In genomic region chrX:11427082-11428033, GRCh38 we compare ENCODE assay signal across 1 cellular context.
A peak's percentile ranks its signal among the peaks of the same experiment; 100 is the strongest.
TF ChIP-seq lines count a peak whose summit lies in the region.

No MANE protein-coding gene starts in this region.

TF ChIP-seq in K562, 482 proteins besides CTCF, POLR2A, EP300 and RAD21 (continued from another document and continues in another):
- TF ChIP-seq ZBTB11 (CRISPR knock-in tag; IDR thresholded peaks at IDR 0.05) (peak in 1 of 3 experiments; percentile 26; a peak in 1 of 6 replicates), ZNF395 (CRISPR knock-in tag; IDR thresholded peaks at IDR 0.05) (0 out of 2 replicates have a peak, but pooled peaks have one; percentile 47), NR2C1 (IDR thresholded peaks at IDR 0.05) (no peak), NR2C1 (tag; IDR thresholded peaks at IDR 0.05) (no peak), TAL1 (IDR thresholded peaks at IDR 0.05) (no peak), SETDB1 (IDR thresholded peaks at IDR 0.05; ENCODE audit: low read length) (no peak), NFIX (CRISPR knock-in tag; IDR thresholded peaks at IDR 0.05; ENCODE audit: low read depth) (no peak), TCFL5 (CRISPR knock-in tag; conservative IDR thresholded peaks at IDR 0.05) (no peak), STAG1 (CRISPR knock-in tag; IDR thresholded peaks at IDR 0.05; ENCODE audit: borderline replicate concordance) (no peak), ATF1 (CRISPR knock-in tag; IDR thresholded peaks at IDR 0.05) (no peak), ATF1 (tag; IDR thresholded peaks at IDR 0.05) (peak; percentile 82), ATF6 (CRISPR knock-in tag; IDR thresholded peaks at IDR 0.05) (0 out of 2 replicates have a peak, but pooled peaks have one; percentile 30), SMARCA4 (IDR thresholded peaks at IDR 0.05) (peak; percentile 26; the same call in 1 of the 2 replicates), HDAC1 (IDR thresholded peaks at IDR 0.05) (peak in 1 of 2 experiments; percentile 59; a peak in 2 of 4 replicates), GATAD2A (IDR thresholded peaks at IDR 0.05) (peak; percentile 56; the same call in 1 of the 2 replicates), AFF4 (CRISPR knock-in tag; IDR thresholded peaks at IDR 0.05) (peak; percentile 79), EGR1 (conservative IDR thresholded peaks at IDR 0.05) (peak; percentile 42; the same call in 1 of the 2 replicates), UBTF (IDR thresholded peaks at IDR 0.05; ENCODE audit: borderline replicate concordance in 1 of 2, low read depth in 2 of 2, low read length in 2 of 2) (peak in 1 of 2 experiments; percentile 93; a peak in 2 of 4 replicates), ATF3 (IDR thresholded peaks at IDR 0.05) (0 out of 2 replicates have a peak, but pooled peaks have one; percentile 8), ATF3 (CRISPR knock-in tag; conservative IDR thresholded peaks at IDR 0.05) (no peak; the same call in 1 of the 2 replicates), MNT (conservative IDR thresholded peaks at IDR 0.05) (peak; percentile 54 to 76), C11orf30 (IDR thresholded peaks at IDR 0.05; ENCODE audit: low read depth) (no peak), NFRKB (IDR thresholded peaks at IDR 0.05; ENCODE audit: low read depth) (peak; percentile 24), ZNF583 (CRISPR knock-in tag; IDR thresholded peaks at IDR 0.05) (no peak), CXXC5 (CRISPR knock-in tag; IDR thresholded peaks at IDR 0.05) (peak; percentile 63), LCOR (CRISPR knock-in tag; IDR thresholded peaks at IDR 0.05) (peak; percentile 85), SOX6 (IDR thresholded peaks at IDR 0.05) (peak; percentile 35), FIP1L1 (IDR thresholded peaks at IDR 0.05; ENCODE audit: low read depth, low read length, poor library complexity, severe bottlenecking) (peak; percentile 89), PBX2 (CRISPR knock-in tag; IDR thresholded peaks at IDR 0.05; ENCODE audit: low read depth) (no peak), PBX2 (tag; conservative IDR thresholded peaks at IDR 0.05; ENCODE audit: low read depth) (peak; percentile 59), ASH1L (IDR thresholded peaks at IDR 0.05; ENCODE audit: borderline replicate concordance, low read depth, partially characterized antibody) (no peak), ARID4B (CRISPR knock-in tag; IDR thresholded peaks at IDR 0.05) (peak; percentile 50), KLF16 (IDR thresholded peaks at IDR 0.05) (peak; percentile 25; the same call in 1 of the 2 replicates), ZNF263 (CRISPR knock-in tag; IDR thresholded peaks at IDR 0.05; ENCODE audit: borderline replicate concordance) (peak; percentile 100), PCBP1 (IDR thresholded peaks at IDR 0.05; ENCODE audit: low read depth, low read length, poor library complexity, severe bottlenecking) (peak; percentile 85)
